1 cellular context compared by ENCODE assay signal in genomic region chr22:38868886-38869381, GRCh38.
A peak's percentile ranks its signal among the peaks of the same experiment; 100 is the strongest.
TF ChIP-seq lines count a peak whose summit lies in the region.

No MANE protein-coding gene starts in this region.

TF ChIP-seq in K562, 482 proteins besides CTCF, POLR2A, EP300 and RAD21 (continued from another document):
- TF ChIP-seq USF1 (CRISPR knock-in tag; IDR thresholded peaks at IDR 0.05), result peak; percentile 26; the same call in 1 of the 2 replicates
- no peak for TF ChIP-seq MBD2 (IDR thresholded peaks at IDR 0.05; ENCODE audit: borderline replicate concordance, low read depth)
- peak; percentile 54 to 57; a peak in 3 of 4 replicates for TF ChIP-seq MNT (conservative IDR thresholded peaks at IDR 0.05)
- TF ChIP-seq ZNF436 (CRISPR knock-in tag; IDR thresholded peaks at IDR 0.05), result no peak
- peak; percentile 47; the same call in 1 of the 2 replicates for TF ChIP-seq STAG1 (CRISPR knock-in tag; IDR thresholded peaks at IDR 0.05; ENCODE audit: borderline replicate concordance)
- TF ChIP-seq MYC (IDR thresholded peaks at IDR 0.05; ENCODE audit: low read depth, low read length), result peak; percentile 84
- no peak for TF ChIP-seq MYC (CRISPR knock-in tag; IDR thresholded peaks at IDR 0.05; ENCODE audit: borderline replicate concordance, low read depth)
- no peak for TF ChIP-seq CGGBP1 (CRISPR knock-in tag; IDR thresholded peaks at IDR 0.05)
- TF ChIP-seq RBFOX2 (IDR thresholded peaks at IDR 0.05; ENCODE audit: low read depth, low read length), result peak; percentile 39; the same call in 1 of the 2 replicates
- TF ChIP-seq SMC3 (conservative IDR thresholded peaks at IDR 0.05; ENCODE audit: insufficient read depth, low read depth, low read length), result peak; percentile 32; the same call in 1 of the 2 replicates
- TF ChIP-seq TFAP4 (CRISPR knock-in tag; IDR thresholded peaks at IDR 0.05; ENCODE audit: borderline replicate concordance), result peak; percentile 40; the same call in 1 of the 2 replicates
- TF ChIP-seq RBM15 (IDR thresholded peaks at IDR 0.05; ENCODE audit: insufficient read depth, low read length), result no peak
- peak; percentile 33; the same call in 1 of the 2 replicates for TF ChIP-seq XRCC5 (IDR thresholded peaks at IDR 0.05; ENCODE audit: low read depth, low read length)
- TF ChIP-seq CTBP1 (IDR thresholded peaks at IDR 0.05; ENCODE audit: borderline replicate concordance), result no peak
- 0 out of 2 replicates have a peak, but pooled peaks have one; percentile 27 for TF ChIP-seq KLF16 (IDR thresholded peaks at IDR 0.05)
- 0 out of 2 replicates have a peak, but pooled peaks have one; percentile 33 for TF ChIP-seq ETS1 (conservative IDR thresholded peaks at IDR 0.05; ENCODE audit: control insufficient read depth, low read depth, low read length)
- no peak for TF ChIP-seq DNMT1 (IDR thresholded peaks at IDR 0.05)
- peak; percentile 23; the same call in 1 of the 2 replicates for TF ChIP-seq VEZF1 (CRISPR knock-in tag; IDR thresholded peaks at IDR 0.05)
- TF ChIP-seq CBX5 (IDR thresholded peaks at IDR 0.05; ENCODE audit: borderline replicate concordance, low read depth), result no peak
- TF ChIP-seq ZBTB11 (CRISPR knock-in tag; IDR thresholded peaks at IDR 0.05), result no peak
- TF ChIP-seq RFX7 (CRISPR knock-in tag; IDR thresholded peaks at IDR 0.05), result no peak
- TF ChIP-seq MAX (CRISPR knock-in tag; IDR thresholded peaks at IDR 0.05), result peak; percentile 52; the same call in 1 of the 2 replicates
- no peak for TF ChIP-seq CHAMP1 (IDR thresholded peaks at IDR 0.05)
- TF ChIP-seq HSF4 (CRISPR knock-in tag; IDR thresholded peaks at IDR 0.05; ENCODE audit: borderline replicate concordance), result no peak
- no peak for TF ChIP-seq MECOM (CRISPR knock-in tag; IDR thresholded peaks at IDR 0.05)
- peak; percentile 86 for TF ChIP-seq ZNF263 (CRISPR knock-in tag; IDR thresholded peaks at IDR 0.05; ENCODE audit: borderline replicate concordance)
- TF ChIP-seq NCOA6 (IDR thresholded peaks at IDR 0.05), result no peak
- TF ChIP-seq HDAC1 (IDR thresholded peaks at IDR 0.05), result 0 out of 4 replicates have a peak, but pooled peaks of 1 of the 2 experiments have one; percentile 19
- TF ChIP-seq BCL6 (CRISPR knock-in tag; IDR thresholded peaks at IDR 0.05), result no peak
- 0 out of 2 replicates have a peak, but pooled peaks have one; percentile 24 for TF ChIP-seq HMBOX1 (IDR thresholded peaks at IDR 0.05)
- 0 out of 4 replicates have a peak, but pooled peaks of 1 of the 2 experiments have one; percentile 43 for TF ChIP-seq MAZ (CRISPR knock-in tag; conservative IDR thresholded peaks at IDR 0.05 in 1 of 2, IDR thresholded peaks at IDR 0.05 in 1 of 2)
- peak; percentile 60; the same call in 1 of the 2 replicates for TF ChIP-seq MYNN (IDR thresholded peaks at IDR 0.05)
- TF ChIP-seq MYNN (CRISPR knock-in tag; IDR thresholded peaks at IDR 0.05), result no peak
